Comparison of ENCODE assay signal across 31 cellular contexts in the genomic region with DNA sequence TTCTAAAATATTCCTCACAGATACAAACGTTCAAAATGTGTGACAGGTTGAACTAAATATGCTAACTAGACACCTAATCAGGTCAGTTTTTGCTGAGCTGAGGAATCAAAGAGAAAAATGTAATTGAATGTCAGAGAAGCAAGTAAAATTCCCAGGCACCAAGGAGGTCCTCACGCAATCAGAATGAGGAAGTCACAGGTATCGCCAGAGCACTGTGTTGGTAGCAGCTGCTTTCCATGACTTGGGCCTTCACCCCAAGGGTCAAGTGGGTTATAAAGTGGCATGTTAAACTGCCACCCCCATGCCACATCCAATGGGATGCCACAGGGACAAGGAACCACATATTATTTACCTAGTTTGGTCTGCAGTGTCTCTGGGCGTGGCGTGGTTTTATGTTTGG.
"Had no signal": no experiment of that assay in that cellular context is flagged by ENCODE, and none has a peak within 500 bp of the region (broad histone marks: within the 10 kb centered on the region; RNA-seq: fewer than 3 reads in every experiment).

No MANE protein-coding gene starts in this region.

- H3K27ac Mint-ChIP-seq: activated B cell treated with CpG ODN at 0.5 μM for 24 hours; activated CD8-positive, alpha-beta T cell treated with anti-CD3 and anti-CD28 coated beads for 36 hours; activated naive CD8-positive, alpha-beta T cell; activated T-helper 1 cell treated with anti-CD3 and anti-CD28 coated beads, Interleukin-12 subunit alpha, Interleukin-12 subunit beta, Interleukin-2, Interleukin-4 antibody, amounts not matched to agents 30 ng/mL and 10 ng/mL and 1 ng/mL, durations not matched to agents 14 hours and 24 hours and 36 hours; activated T-helper 2 cell treated with anti-CD3 and anti-CD28 coated beads, Interferon-gamma antibody, Interleukin-2, Interleukin-4, amounts not matched to agents 10 μg/mL and 5 μg/mL and 100 μg/mL, durations not matched to agents 14 hours and 24 hours and 36 hours; effector memory CD8-positive, alpha-beta T cell; T-helper 17 cell; T-helper 2 cell treated with Interferon-gamma antibody and Interleukin-4, amounts not matched to agents 5 μg/mL and 100 μg/mL, for 36 hours had no signal

- H3K9me3 ChIP-seq: esophagus muscularis mucosa, gastrocnemius medialis, heart left ventricle had no signal

- H3K4me3 Mint-ChIP-seq: activated B cell treated with CpG ODN at 0.5 μM for 24 hours; activated CD8-positive, alpha-beta T cell treated with anti-CD3 and anti-CD28 coated beads for 36 hours; activated naive CD8-positive, alpha-beta T cell; activated T-cell treated with anti-CD3 and anti-CD28 coated beads, Interleukin-2, amount 50 U/mL, for 4 hours; activated T-helper 1 cell treated with anti-CD3 and anti-CD28 coated beads, Interleukin-12 subunit alpha, Interleukin-12 subunit beta, Interleukin-2, Interleukin-4 antibody, amounts not matched to agents 30 ng/mL and 10 ng/mL and 1 ng/mL, durations not matched to agents 14 hours and 24 hours and 36 hours; effector memory CD8-positive, alpha-beta T cell; T-helper 17 cell; T-helper 2 cell treated with Interferon-gamma antibody and Interleukin-4, amounts not matched to agents 5 μg/mL and 100 μg/mL, for 36 hours had no signal

- DNase-seq: activated B cell treated with CpG ODN at 0.5 μM for 24 hours; activated CD4-positive, alpha-beta T cell treated with anti-CD3 and anti-CD28 coated beads for 48 hours; activated CD4-positive, alpha-beta T cell treated with anti-CD3 and anti-CD28 coated beads, Interleukin-2, amount 50 U/mL, for 1 hour; activated CD4-positive, alpha-beta T cell treated with anti-CD3 and anti-CD28 coated beads, Interleukin-2, amount 50 U/mL, for 48 hours; activated CD8-positive, alpha-beta memory T cell treated with anti-CD3 and anti-CD28 coated beads for 24 hours; activated CD8-positive, alpha-beta T cell treated with anti-CD3 and anti-CD28 coated beads for 36 hours; activated effector memory CD4-positive, alpha-beta T cell treated with anti-CD3 and anti-CD28 coated beads, Interleukin-2, amount 50 U/mL, for 16 hours; activated naive CD4-positive, alpha-beta T cell; activated naive CD4-positive, alpha-beta T cell treated with anti-CD3 and anti-CD28 coated beads, Interleukin-2, amount 50 U/mL, for 16 hours; activated T-cell treated with anti-CD3 and anti-CD28 coated beads, Interleukin-2, amount 50 U/mL, for 4 hours; amniotic stem cell; brain microvascular endothelial cell; cortex of kidney; dermis blood vessel endothelial cell; effector CD4-positive, alpha-beta T cell; effector memory CD8-positive, alpha-beta T cell; erythroblast; foreskin keratinocyte; gastrocnemius medialis; glutamatergic neuron; heart left ventricle; T-helper 1 cell; T-helper 17 cell; T1000; WERI-Rb-1 had no signal

- H3K4me1 ChIP-seq: esophagus muscularis mucosa, foreskin keratinocyte, gastrocnemius medialis, heart left ventricle had no signal

- ATAC-seq: activated CD4-positive, CD25-positive, alpha-beta regulatory T cell treated with anti-CD3 and anti-CD28 coated beads, Interleukin-2, amount 50 U/mL, for 24 hours; activated CD8-positive, alpha-beta T cell treated with anti-CD3 and anti-CD28 coated beads for 36 hours; activated T-cell treated with anti-CD3 and anti-CD28 coated beads, Interleukin-2, amount 50 U/mL, for 4 hours; effector memory CD8-positive, alpha-beta T cell; foreskin keratinocyte; gastrocnemius medialis; heart left ventricle; T-helper 17 cell had no signal

- H3K36me3 Mint-ChIP-seq: activated naive CD8-positive, alpha-beta T cell had no signal

- H3K4me3 ChIP-seq: esophagus muscularis mucosa, gastrocnemius medialis, heart left ventricle had no signal

- H3K4me1 Mint-ChIP-seq: activated B cell treated with CpG ODN at 0.5 μM for 24 hours had no signal

- H3K27me3 ChIP-seq: brain microvascular endothelial cell, esophagus muscularis mucosa, foreskin keratinocyte, gastrocnemius medialis, heart left ventricle had no signal

- H3K36me3 ChIP-seq: brain microvascular endothelial cell, gastrocnemius medialis, WERI-Rb-1 had no signal

- H3K9me3 Mint-ChIP-seq: activated B cell treated with CpG ODN at 0.5 μM for 24 hours; activated CD8-positive, alpha-beta T cell treated with anti-CD3 and anti-CD28 coated beads for 36 hours; activated T-cell treated with anti-CD3 and anti-CD28 coated beads, Interleukin-2, amount 50 U/mL, for 4 hours; activated T-helper 1 cell treated with anti-CD3 and anti-CD28 coated beads, Interleukin-12 subunit alpha, Interleukin-12 subunit beta, Interleukin-2, Interleukin-4 antibody, amounts not matched to agents 30 ng/mL and 10 ng/mL and 1 ng/mL, durations not matched to agents 14 hours and 24 hours and 36 hours; activated T-helper 2 cell treated with anti-CD3 and anti-CD28 coated beads, Interferon-gamma antibody, Interleukin-2, Interleukin-4, amounts not matched to agents 10 μg/mL and 5 μg/mL and 100 μg/mL, durations not matched to agents 14 hours and 24 hours and 36 hours; T-helper 2 cell treated with Interferon-gamma antibody and Interleukin-4, amounts not matched to agents 5 μg/mL and 100 μg/mL, for 36 hours had no signal

- H3K27ac ChIP-seq: brain microvascular endothelial cell, esophagus muscularis mucosa, foreskin keratinocyte, gastrocnemius medialis, heart left ventricle, WERI-Rb-1 had no signal
